1 cellular context compared by ENCODE assay signal in genomic region chr18:45689386-45689785, GRCh38.
TF ChIP-seq lines count a peak whose summit lies in the region.

No MANE protein-coding gene starts in this region.

TF ChIP-seq in GM23338, 12 proteins besides CTCF, POLR2A, EP300 and RAD21 (continued from another document):
- TF ChIP-seq ETS1 (IDR thresholded peaks at IDR 0.05): no peak
- no peak for TF ChIP-seq ZNF462 (CRISPR knock-in tag; IDR thresholded peaks at IDR 0.05)
- no peak for TF ChIP-seq NANOG (IDR thresholded peaks at IDR 0.05; ENCODE audit: borderline replicate concordance)
TF ChIP-seq in GM23338: peak in this region for 0.
